Comparison of ENCODE assay signal across 20 cellular contexts in the genomic region with DNA sequence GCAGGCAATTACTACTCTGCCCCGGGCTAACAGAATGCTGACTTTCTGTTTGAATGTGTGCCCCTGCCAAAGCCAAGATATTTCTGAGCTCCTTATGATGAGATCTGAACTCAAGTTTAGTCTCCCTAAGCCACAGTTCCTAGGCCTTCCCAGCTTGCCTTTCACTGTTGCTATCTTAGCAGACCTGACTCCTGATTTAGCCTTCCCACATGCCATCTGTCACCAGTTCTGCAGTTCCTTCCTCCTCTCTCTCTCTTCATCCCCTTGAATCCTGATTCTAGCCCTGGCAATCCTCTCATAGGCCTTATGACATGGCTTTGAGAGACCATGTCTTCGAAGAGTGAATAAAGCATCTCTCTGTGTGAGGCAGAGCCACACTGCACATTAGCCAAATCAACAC. TPM values are rescaled to one million over a fixed set of nuclear protein-coding genes. Genes with fewer than 3 reads are reported as not detected.
A peak's percentile ranks its signal among the peaks of the same experiment; 100 is the strongest.
DNase-seq lines count a peak whose midpoint lies in the region; ATAC-seq and TF ChIP-seq lines count a peak whose summit lies in the region.
"Had no signal": no experiment of that assay in that cellular context is flagged by ENCODE, and none has a peak within 500 bp of the region (broad histone marks: within the 10 kb centered on the region; RNA-seq: fewer than 3 reads in every experiment).

No MANE protein-coding gene starts in this region.

- H3K4me3 ChIP-seq in stomach, result no peak overlapping the region
- H3K4me3 ChIP-seq: BLaER1 treated with 17β-estradiol and CSF1 and Interleukin-3, amounts not matched to agents 10 nM and 100 nM; PC-9 had no signal

- no peaks in the 10 kb centered on the region for H3K9me3 ChIP-seq in stomach
- H3K9me3 ChIP-seq: BLaER1 treated with 17β-estradiol and CSF1 and Interleukin-3, amounts not matched to agents 10 nM and 100 nM had no signal

- WGBS in stomach, 5 donors, result 88 to 99% (median 95%) methylated on average over 2 of the region's 2 CpGs

- TF ChIP-seq EP300 in stomach (IDR thresholded peaks at IDR 0.05), result no peak

- intact Hi-C loops in left ventricle myocardium superior (cut with micrococcal nuclease) (no loop called here), Right ventricle myocardium inferior (cut with DNase I) (no loop called here), stomach (cut with DNase I; ENCODE audit: low total_unique reads) (no loop called here)

- TF ChIP-seq CTCF in stomach (IDR thresholded peaks at IDR 0.05), result no peak

- no peak overlapping the region for H3K27ac ChIP-seq in stomach
- H3K27ac ChIP-seq: BLaER1 treated with 17β-estradiol and CSF1 and Interleukin-3, amounts not matched to agents 10 nM and 100 nM; PC-9 had no signal

- DNase-seq in left ventricle myocardium superior (no peak), Right ventricle myocardium inferior (ENCODE audit: missing footprints) (no peak), NCI-H524 treated with DMSO at 0.1 percent for 48 hours (lab: John Stamatoyannopoulos, UW) (peak; percentile 77), myocyte (ENCODE audit: low read depth) (peak; percentile 68), stomach (no peak)
- DNase-seq: CD4-positive, alpha-beta T cell; DMS153; NCI-H1092; NCI-H1417 treated with DMSO at 0.1 percent for 48 hours; NCI-H1694 treated with DMSO at 0.1 percent for 48 hours; NCI-H2081; NCI-H345; NCI-H510A treated with DMSO at 0.1 percent for 48 hours; NCI-H774; PC-9; Right ventricle myocardium superior; T-helper 1 cell had no signal

- no peaks in the 10 kb centered on the region for H3K4me1 ChIP-seq in stomach

- no peak for TF ChIP-seq POLR2A in stomach (IDR thresholded peaks at IDR 0.05)

- no peaks in the 10 kb centered on the region for H3K27me3 ChIP-seq in stomach
- H3K27me3 ChIP-seq: BLaER1 treated with 17β-estradiol and CSF1 and Interleukin-3, amounts not matched to agents 10 nM and 100 nM had no signal

- ATAC-seq in left ventricle myocardium superior (peak; percentile 36), Right ventricle myocardium inferior (no peak), GM19463 (IDR thresholded peaks at IDR 0.05; ENCODE audit: unreplicated experiment) (no peak)
- no peak for ATAC-seq in activated CD4-positive, CD25-positive, alpha-beta regulatory T cell treated with anti-CD3 and anti-CD28 coated beads, Interleukin-2, amount 50 U/mL, for 24 hours

- H3K36me3 ChIP-seq in stomach, result no peaks in the 10 kb centered on the region
- H3K36me3 ChIP-seq: BLaER1 treated with 17β-estradiol and CSF1 and Interleukin-3, amounts not matched to agents 10 nM and 100 nM had no signal

RNA-seq across cellular contexts. Expression of a gene that starts 12.5 kb away (rescaled TPM):
- total RNA-seq in left ventricle myocardium superior (150 TPM), Right ventricle myocardium inferior (128 TPM), myocyte (41.3 and 83.2 TPM in 2 replicates), stomach (10 to 100 TPM; 11.6 to 67.4 (median 19.8) TPM)
- 25.3 TPM for polyA plus RNA-seq in myocyte (2012)
- polyA plus RNA-seq in stomach, result 10 to 100 TPM in 1 of 3 donors, 1 to 10 TPM in 2; 2.5 to 12.1 (median 5.3) TPM

RNA-seq across cellular contexts. Expression of a gene that starts 44.7 kb away (rescaled TPM):
- total RNA-seq in left ventricle myocardium superior (20.7 TPM), Right ventricle myocardium inferior (16.2 TPM), myocyte (13.7 and 20.8 TPM in 2 replicates), stomach (10 to 100 TPM in 4 of 5 donors, 1 to 10 TPM in 1; 8.0 to 30.9 (median 19.1) TPM)
- 12.0 TPM for polyA plus RNA-seq in myocyte (2012)
- 10 to 100 TPM; 11.0 to 13.6 (median 11.0) TPM for polyA plus RNA-seq in stomach

Comparison
In these comparisons a context has a peak if more than half of its experiments do, and no peak if none do; other contexts are left out.
1. DNase-seq: peak in NCI-H524 treated with DMSO at 0.1 percent for 48 hours (single experiment) and myocyte (single experiment); none in left ventricle myocardium superior (single experiment), Right ventricle myocardium inferior (single experiment) and stomach (single experiment).